In genomic region chr20:5584678-5585077, GRCh38 we compare ENCODE assay signal across 28 cellular contexts.
"Had no signal": no experiment of that assay in that cellular context is flagged by ENCODE, and none has a peak within 500 bp of the region (broad histone marks: within the 10 kb centered on the region; RNA-seq: fewer than 3 reads in every experiment).

No MANE protein-coding gene starts in this region.

- H3K9me3 ChIP-seq: gastrocnemius medialis, right lobe of liver, thoracic aorta, uterus had no signal

- H3K36me3 ChIP-seq: thoracic aorta, uterus had no signal

- H3K4me3 Mint-ChIP-seq: activated CD4-positive, alpha-beta memory T cell treated with anti-CD3 and anti-CD28 coated beads for 36 hours; activated CD4-positive, alpha-beta T cell treated with anti-CD3 and anti-CD28 coated beads, Interleukin-2, amount 10 ng/mL, durations not matched to agents 24 days and 14 days; activated naive CD8-positive, alpha-beta T cell treated with anti-CD3 and anti-CD28 coated beads, Interleukin-2, amount 10 ng/mL, durations not matched to agents 7 days and 5 days; activated T-cell treated with anti-CD3 and anti-CD28 coated beads, Interleukin-2, amount 50 U/mL, for 4 hours; effector memory CD8-positive, alpha-beta T cell; naive B cell; neural crest cell; stimulated activated naive CD8-positive, alpha-beta T cell treated with anti-CD3 and anti-CD28 coated beads, Interleukin-15, Interleukin-2, amounts not matched to agents 100 ng/mL and 50 ng/mL, for 24 hours; T-helper 1 cell treated with Interleukin-12 subunit alpha and Interleukin-12 subunit beta and Interleukin-4 antibody, amounts not matched to agents 30 μg/mL and 1 μg/mL, for 36 hours; type B pancreatic cell had no signal

- H3K4me1 Mint-ChIP-seq: neural crest cell had no signal

- ATAC-seq: activated T-cell treated with anti-CD3 and anti-CD28 coated beads, Interleukin-2, amount 50 U/mL, for 4 hours; effector memory CD8-positive, alpha-beta T cell; gastrocnemius medialis; left ventricle myocardium superior; right lobe of liver had no signal

- H3K9me3 Mint-ChIP-seq: activated CD4-positive, alpha-beta memory T cell treated with anti-CD3 and anti-CD28 coated beads for 36 hours; activated CD4-positive, alpha-beta T cell treated with anti-CD3 and anti-CD28 coated beads, Interleukin-2, amount 10 ng/mL, durations not matched to agents 24 days and 14 days; activated naive CD8-positive, alpha-beta T cell treated with anti-CD3 and anti-CD28 coated beads, Interleukin-2, amount 10 ng/mL, durations not matched to agents 7 days and 5 days; activated T-cell treated with anti-CD3 and anti-CD28 coated beads, Interleukin-2, amount 50 U/mL, for 4 hours; effector memory CD8-positive, alpha-beta T cell; naive B cell; neural crest cell; stimulated activated naive CD8-positive, alpha-beta T cell treated with anti-CD3 and anti-CD28 coated beads, Interleukin-15, Interleukin-2, amounts not matched to agents 100 ng/mL and 50 ng/mL, for 24 hours; T-helper 1 cell treated with Interleukin-12 subunit alpha and Interleukin-12 subunit beta and Interleukin-4 antibody, amounts not matched to agents 30 μg/mL and 1 μg/mL, for 36 hours; type B pancreatic cell had no signal

- H3K4me3 ChIP-seq: gastrocnemius medialis, hepatocyte, right lobe of liver, thoracic aorta, uterus had no signal

- H3K27ac ChIP-seq: brain microvascular endothelial cell, gastrocnemius medialis, hepatocyte, right lobe of liver, thoracic aorta, uterus, WERI-Rb-1 had no signal

- H3K27me3 Mint-ChIP-seq: activated CD4-positive, alpha-beta memory T cell treated with anti-CD3 and anti-CD28 coated beads for 36 hours; activated CD4-positive, alpha-beta T cell treated with anti-CD3 and anti-CD28 coated beads, Interleukin-2, amount 10 ng/mL, durations not matched to agents 24 days and 14 days; activated naive CD8-positive, alpha-beta T cell treated with anti-CD3 and anti-CD28 coated beads, Interleukin-2, amount 10 ng/mL, durations not matched to agents 7 days and 5 days; effector memory CD8-positive, alpha-beta T cell; naive B cell; stimulated activated naive CD8-positive, alpha-beta T cell treated with anti-CD3 and anti-CD28 coated beads, Interleukin-15, Interleukin-2, amounts not matched to agents 100 ng/mL and 50 ng/mL, for 24 hours; type B pancreatic cell had no signal

- H3K27me3 ChIP-seq: brain microvascular endothelial cell, gastrocnemius medialis, hepatocyte, right lobe of liver, uterus had no signal

- DNase-seq: activated CD4-positive, alpha-beta memory T cell treated with anti-CD3 and anti-CD28 coated beads for 36 hours; activated CD4-positive, alpha-beta T cell treated with anti-CD3 and anti-CD28 coated beads, Interleukin-2, amount 10 ng/mL, durations not matched to agents 24 days and 14 days; activated CD4-positive, CD25-positive, alpha-beta regulatory T cell treated with anti-CD3 and anti-CD28 coated beads, Interleukin-2, amount 50 U/mL, for 72 hours; activated CD8-positive, alpha-beta memory T cell treated with anti-CD3 and anti-CD28 coated beads, Interleukin-2, amount 50 U/mL, for 4 hours; activated naive CD4-positive, alpha-beta T cell; activated naive CD8-positive, alpha-beta T cell treated with anti-CD3 and anti-CD28 coated beads, Interleukin-2, amount 10 ng/mL, durations not matched to agents 7 days and 5 days; activated T-cell treated with anti-CD3 and anti-CD28 coated beads, Interleukin-2, amount 50 U/mL, for 4 hours; amniotic stem cell; brain microvascular endothelial cell; cortex of kidney; effector memory CD8-positive, alpha-beta T cell; erythroblast; gastrocnemius medialis; glutamatergic neuron; islet precursor cell; left ventricle myocardium superior; naive B cell; right lobe of liver; stimulated activated CD4-positive, alpha-beta T cell treated with anti-CD3 and anti-CD28 coated beads, Interleukin-2, amount 100 ng/mL, for 48 hours; T1000; uterus; WERI-Rb-1 had no signal

- H3K36me3 Mint-ChIP-seq: naive B cell had no signal

- H3K27ac Mint-ChIP-seq: activated CD4-positive, alpha-beta memory T cell treated with anti-CD3 and anti-CD28 coated beads for 36 hours; activated CD4-positive, alpha-beta T cell treated with anti-CD3 and anti-CD28 coated beads, Interleukin-2, amount 10 ng/mL, durations not matched to agents 24 days and 14 days; activated naive CD8-positive, alpha-beta T cell treated with anti-CD3 and anti-CD28 coated beads, Interleukin-2, amount 10 ng/mL, durations not matched to agents 7 days and 5 days; effector memory CD8-positive, alpha-beta T cell; T-helper 1 cell treated with Interleukin-12 subunit alpha and Interleukin-12 subunit beta and Interleukin-4 antibody, amounts not matched to agents 30 μg/mL and 1 μg/mL, for 36 hours; type B pancreatic cell had no signal

- H3K4me1 ChIP-seq: gastrocnemius medialis, right lobe of liver, uterus had no signal
